ENCODE assay signal across 1 cellular context in genomic region chr1:25810341-25811299, GRCh38.
TF ChIP-seq lines count a peak whose summit lies in the region.

No MANE protein-coding gene starts in this region.

TF ChIP-seq in K562, 482 proteins besides CTCF, POLR2A, EP300 and RAD21 (continued from another document and continues in another):
- TF ChIP-seq STAT6 (CRISPR knock-in tag; IDR thresholded peaks at IDR 0.05), result 0 out of 2 replicates have a peak, but pooled peaks have one; percentile 37
- TF ChIP-seq KDM2B (CRISPR knock-in tag; IDR thresholded peaks at IDR 0.05), result no peak
- TF ChIP-seq SUPT5H (IDR thresholded peaks at IDR 0.05), result peak; percentile 17; the same call in 1 of the 2 replicates
- no peak for TF ChIP-seq RBM25 (IDR thresholded peaks at IDR 0.05; ENCODE audit: low read depth, low read length, severe bottlenecking)
- peak; percentile 26; the same call in 1 of the 2 replicates for TF ChIP-seq TCF7 (IDR thresholded peaks at IDR 0.05; ENCODE audit: borderline replicate concordance)
- TF ChIP-seq FOXP1 (CRISPR knock-in tag; IDR thresholded peaks at IDR 0.05), result no peak
- TF ChIP-seq NEUROD1 (IDR thresholded peaks at IDR 0.05; ENCODE audit: borderline replicate concordance, low read depth, low read length, partially characterized antibody), result no peak
- TF ChIP-seq NR1H2 (CRISPR knock-in tag; IDR thresholded peaks at IDR 0.05), result no peak
- no peak for TF ChIP-seq ZC3H8 (IDR thresholded peaks at IDR 0.05)
- no peak for TF ChIP-seq CHD1 (IDR thresholded peaks at IDR 0.05; ENCODE audit: low read length)
- TF ChIP-seq ZBTB1 (CRISPR knock-in tag; IDR thresholded peaks at IDR 0.05; ENCODE audit: borderline replicate concordance, low read depth), result peak; percentile 70; the same call in 1 of the 2 replicates
- peak; percentile 33; the same call in 1 of the 2 replicates for TF ChIP-seq ZBTB17 (CRISPR knock-in tag; IDR thresholded peaks at IDR 0.05)
- TF ChIP-seq SMC3 (conservative IDR thresholded peaks at IDR 0.05; ENCODE audit: insufficient read depth, low read depth, low read length), result peak; percentile 97
- TF ChIP-seq CC2D1A (IDR thresholded peaks at IDR 0.05), result peak; percentile 88
- TF ChIP-seq ARID4B (CRISPR knock-in tag; IDR thresholded peaks at IDR 0.05), result no peak
- no peak for TF ChIP-seq TAF7 (tag; IDR thresholded peaks at IDR 0.05)
- 0 out of 2 replicates have a peak, but pooled peaks have one; percentile 26 for TF ChIP-seq ZKSCAN1 (IDR thresholded peaks at IDR 0.05; ENCODE audit: low read depth, low read length)
- TF ChIP-seq ZSCAN32 (CRISPR knock-in tag; IDR thresholded peaks at IDR 0.05), result no peak
- TF ChIP-seq JUND (IDR thresholded peaks at IDR 0.05; ENCODE audit: borderline replicate concordance, low read depth, low read length), result peak; percentile 40
- TF ChIP-seq JUND (tag; IDR thresholded peaks at IDR 0.05; ENCODE audit: borderline replicate concordance, low read depth, low read length), result no peak; the same call in 2 of the 3 replicates
- TF ChIP-seq TGIF2 (CRISPR knock-in tag; IDR thresholded peaks at IDR 0.05), result no peak
- no peak for TF ChIP-seq PBX2 (CRISPR knock-in tag; IDR thresholded peaks at IDR 0.05; ENCODE audit: low read depth)
- no peak for TF ChIP-seq PBX2 (tag; conservative IDR thresholded peaks at IDR 0.05; ENCODE audit: low read depth)
- no peak for TF ChIP-seq ZNF766 (CRISPR knock-in tag; conservative IDR thresholded peaks at IDR 0.05)
- TF ChIP-seq PATZ1 (CRISPR knock-in tag; IDR thresholded peaks at IDR 0.05; ENCODE audit: borderline replicate concordance), result no peak
- TF ChIP-seq CREB1 (IDR thresholded peaks at IDR 0.05), result no peak
- TF ChIP-seq CREB1 (CRISPR knock-in tag; IDR thresholded peaks at IDR 0.05), result peak; percentile 53; the same call in 1 of the 2 replicates
- no peak for TF ChIP-seq ZNF318 (IDR thresholded peaks at IDR 0.05; ENCODE audit: borderline replicate concordance in 1 of 2, low read depth in 1 of 2)
- no peak for TF ChIP-seq PTBP1 (IDR thresholded peaks at IDR 0.05; ENCODE audit: low read depth, low read length)
- TF ChIP-seq ZNF436 (CRISPR knock-in tag; IDR thresholded peaks at IDR 0.05), result no peak
- 0 out of 2 replicates have a peak, but pooled peaks have one; percentile 59 for TF ChIP-seq FOXO4 (CRISPR knock-in tag; IDR thresholded peaks at IDR 0.05)
- no peak for TF ChIP-seq ATF4 (CRISPR knock-in tag; IDR thresholded peaks at IDR 0.05)
